ENCODE assay signal across 26 cellular contexts in genomic region chr11:115626414-115626813, GRCh38.
"Had no signal": no experiment of that assay in that cellular context is flagged by ENCODE, and none has a peak within 500 bp of the region (broad histone marks: within the 10 kb centered on the region; RNA-seq: fewer than 3 reads in every experiment).

No MANE protein-coding gene starts in this region.

- DNase-seq: activated CD4-positive, alpha-beta T cell treated with anti-CD3 and anti-CD28 coated beads for 48 hours; activated CD4-positive, alpha-beta T cell treated with anti-CD3 and anti-CD28 coated beads, Interleukin-2, amount 50 U/mL, for 4 hours; activated CD4-positive, CD25-positive, alpha-beta regulatory T cell treated with anti-CD3 and anti-CD28 coated beads, Interleukin-2, amount 50 U/mL, for 72 hours; activated CD8-positive, alpha-beta T cell treated with anti-CD3 and anti-CD28 coated beads, Interleukin-2, amount 10 ng/mL, durations not matched to agents 7 days and 5 days; activated effector memory CD4-positive, alpha-beta T cell treated with anti-CD3 and anti-CD28 coated beads, Interleukin-2, amount 50 U/mL, for 16 hours; activated naive CD4-positive, alpha-beta T cell treated with Interleukin-2 at 50 U/mL for 16 hours; activated naive CD8-positive, alpha-beta T cell treated with anti-CD3 and anti-CD28 coated beads, Interleukin-2, amount 50 U/mL, for 24 hours; activated T-cell treated with anti-CD3 and anti-CD28 coated beads, Interleukin-2, amount 50 U/mL, for 4 hours; amniotic stem cell; NCI-H1092; NCI-H1417; NCI-H1930; NCI-H2171; NCI-H226; NCI-H526 treated with DMSO at 0.1 percent for 48 hours; NCI-H82; PC-3; SHP77; SW 1271 had no signal

- H3K4me3 ChIP-seq: ascending aorta, SJSA1 had no signal

- H3K27ac Mint-ChIP-seq: activated CD8-positive, alpha-beta T cell treated with anti-CD3 and anti-CD28 coated beads, Interleukin-2, amount 10 ng/mL, durations not matched to agents 7 days and 5 days; activated naive CD4-positive, alpha-beta T cell treated with anti-CD3 and anti-CD28 coated beads, Interleukin-2, amount 50 U/mL, for 72 hours; activated naive CD8-positive, alpha-beta T cell treated with anti-CD3 and anti-CD28 coated beads, Interleukin-2, amount 50 U/mL, for 24 hours; WTC11 had no signal

- H3K4me3 Mint-ChIP-seq: activated CD8-positive, alpha-beta T cell treated with anti-CD3 and anti-CD28 coated beads, Interleukin-2, amount 10 ng/mL, durations not matched to agents 7 days and 5 days; activated naive CD8-positive, alpha-beta T cell treated with anti-CD3 and anti-CD28 coated beads, Interleukin-2, amount 50 U/mL, for 24 hours; activated T-cell treated with anti-CD3 and anti-CD28 coated beads, Interleukin-2, amount 50 U/mL, for 4 hours; central memory CD8-positive, alpha-beta T cell; WTC11 had no signal

- H3K9me3 ChIP-seq: ascending aorta, SJSA1 had no signal

- H3K4me1 Mint-ChIP-seq: activated naive CD8-positive, alpha-beta T cell treated with anti-CD3 and anti-CD28 coated beads, Interleukin-2, amount 50 U/mL, for 24 hours; central memory CD8-positive, alpha-beta T cell had no signal

- ATAC-seq: activated CD8-positive, alpha-beta T cell treated with anti-CD3 and anti-CD28 coated beads, Interleukin-2, amount 10 ng/mL, durations not matched to agents 7 days and 5 days; activated naive CD4-positive, alpha-beta T cell treated with anti-CD3 and anti-CD28 coated beads, Interleukin-2, amount 50 U/mL, for 72 hours; activated naive CD8-positive, alpha-beta T cell treated with anti-CD3 and anti-CD28 coated beads, Interleukin-2, amount 50 U/mL, for 24 hours; activated T-cell treated with anti-CD3 and anti-CD28 coated beads, Interleukin-2, amount 50 U/mL, for 4 hours; PC-3; SK-N-SH treated with all-trans-retinoic acid at 6 μM for 48 hours; WTC11 had no signal

- H3K27me3 ChIP-seq: ascending aorta, SJSA1 had no signal

- H3K27ac ChIP-seq: ascending aorta, SJSA1 had no signal

- H3K36me3 ChIP-seq: ascending aorta, SJSA1 had no signal

- H3K36me3 Mint-ChIP-seq: activated naive CD4-positive, alpha-beta T cell treated with anti-CD3 and anti-CD28 coated beads, Interleukin-2, amount 50 U/mL, for 72 hours; brain; WTC11 had no signal

- H3K9me3 Mint-ChIP-seq: activated naive CD4-positive, alpha-beta T cell treated with anti-CD3 and anti-CD28 coated beads, Interleukin-2, amount 50 U/mL, for 72 hours; activated naive CD8-positive, alpha-beta T cell treated with anti-CD3 and anti-CD28 coated beads, Interleukin-2, amount 50 U/mL, for 24 hours; activated T-cell treated with anti-CD3 and anti-CD28 coated beads, Interleukin-2, amount 50 U/mL, for 4 hours; brain; central memory CD8-positive, alpha-beta T cell; WTC11 had no signal
